Comparison of ENCODE assay signal across 11 cellular contexts in genomic region chr14:100030441-100031153, GRCh38. TPM values are rescaled to one million over a fixed set of nuclear protein-coding genes. Genes with fewer than 3 reads are reported as not detected.
DNase-seq lines count a peak whose midpoint lies in the region; ATAC-seq, FAIRE-seq and TF ChIP-seq lines count a peak whose summit lies in the region.
"Had no signal": no experiment of that assay in that cellular context is flagged by ENCODE, and none has a peak within 500 bp of the region (broad histone marks: within the 10 kb centered on the region; RNA-seq: fewer than 3 reads in every experiment).

No MANE protein-coding gene starts in this region.

- CTCF ChIA-PET in CD4-positive, alpha-beta memory T cell (lab: Charles Lee; ENCODE audit: partially characterized antibody): interaction anchor here (0.7 kb wide), 1 partner anchor 166 kb away, joined by 3 read pairs; no protein-coding TSS in a partner anchor

- TF ChIP-seq POLR2A in uterus (IDR thresholded peaks at IDR 0.05): no peak

- no peak for DNase-seq in Right ventricle myocardium inferior (ENCODE audit: missing footprints)
- DNase-seq in cardiac septum (ENCODE audit: low spot score): no peak
- peak; percentile 92 for DNase-seq in bronchial epithelial cell (ENCODE audit: low read depth)
- DNase-seq in kidney tubule cell (ENCODE audit: low spot score): peak; percentile 84
- DNase-seq in uterus: peak in 1 of 2 donors; percentile 25
- no peak for DNase-seq in stimulated activated CD4-positive, alpha-beta T cell treated with anti-CD3 and anti-CD28 coated beads, Interleukin-12 subunit alpha, Interleukin-12 subunit beta, amount 100 ng/mL, for 4 hours
- DNase-seq in NCI-H2171 treated with DMSO at 0.1 percent for 48 hours (lab: John Stamatoyannopoulos, UW): no peak
- no peak for DNase-seq in CD4-positive, alpha-beta memory T cell
- DNase-seq: 8988T, NCI-H345 had no signal

- peak; percentile 73 for ATAC-seq in Right ventricle myocardium inferior

- POLR2A ChIA-PET in CD4-positive, alpha-beta memory T cell (lab: Charles Lee; ENCODE audit: partially characterized antibody): no interaction called here

- H3K4me1 ChIP-seq in uterus: peaks cover 0 to 13% of the 10 kb centered on the region in 2 donors
- no peaks in the 10 kb centered on the region for H3K4me1 ChIP-seq in CD4-positive, alpha-beta memory T cell (ENCODE audit: insufficient read depth, low read length)

- H3K36me3 ChIP-seq in bronchial epithelial cell (ENCODE audit: control insufficient read depth, insufficient read depth, low read length) (no peaks in the 10 kb centered on the region), uterus (no peaks in the 10 kb centered on the region)
- H3K36me3 ChIP-seq in CD4-positive, alpha-beta memory T cell (ENCODE audit: insufficient read depth, low read length): no peaks in the 10 kb centered on the region

- H3K9me3 Mint-ChIP-seq in CD4-positive, alpha-beta memory T cell: no peaks in the 10 kb centered on the region

- TF ChIP-seq CTCF in bronchial epithelial cell (IDR thresholded peaks at IDR 0.05; ENCODE audit: insufficient read depth, low read length, severe bottlenecking): no peak
- TF ChIP-seq CTCF in uterus (IDR thresholded peaks at IDR 0.05): no peak

- no peaks in the 10 kb centered on the region for H3K27me3 ChIP-seq in bronchial epithelial cell (ENCODE audit: control insufficient read depth, insufficient read depth, low read length)
- H3K27me3 ChIP-seq in uterus: no peaks in the 10 kb centered on the region
- H3K27me3 ChIP-seq in CD4-positive, alpha-beta memory T cell (ENCODE audit: insufficient read depth, low read length): no peaks in the 10 kb centered on the region

- H3K9me3 ChIP-seq in uterus: no peaks in the 10 kb centered on the region
- H3K9me3 ChIP-seq in CD4-positive, alpha-beta memory T cell (ENCODE audit: control insufficient read depth in 1 of 2, low read length in 2 of 2): no peaks in the 10 kb centered on the region

- H3K27me3 Mint-ChIP-seq in CD4-positive, alpha-beta memory T cell: peaks cover 2 to 3% of the 10 kb centered on the region in 2 donors

- H3K4me1 Mint-ChIP-seq in CD4-positive, alpha-beta memory T cell: peaks cover 0 to 4% (median 0%) of the 10 kb centered on the region in 4 donors

- no peak overlapping the region for H3K27ac Mint-ChIP-seq in CD4-positive, alpha-beta memory T cell

- peak overlapping the region; percentile 69 to 73 for H3K27ac ChIP-seq in uterus
- H3K27ac ChIP-seq in CD4-positive, alpha-beta memory T cell (ENCODE audit: low read depth, low read length): no peak overlapping the region
- H3K27ac ChIP-seq: HL-60 had no signal

- H3K4me3 Mint-ChIP-seq in CD4-positive, alpha-beta memory T cell: no peak overlapping the region

- peak; percentile 77 for FAIRE-seq in bronchial epithelial cell (lab: Jason Lieb, UNC)

- H3K36me3 Mint-ChIP-seq in CD4-positive, alpha-beta memory T cell: no peaks in the 10 kb centered on the region

- intact Hi-C loops in Right ventricle myocardium inferior (cut with DNase I) (no loop called here), cardiac septum (cut with DNase I) (no loop called here), uterus (cut with DNase I; ENCODE audit: low total_unique reads) (no loop called here)
- intact Hi-C loops in CD4-positive, alpha-beta memory T cell (cut with micrococcal nuclease): no loop called here

- H3K4me3 ChIP-seq in bronchial epithelial cell (ENCODE audit: low read depth, low read length) (no peak overlapping the region), uterus (no peak overlapping the region)
- H3K4me3 ChIP-seq in CD4-positive, alpha-beta memory T cell (ENCODE audit: low read length in 2 of 2): no peak overlapping the region

RNA-seq across cellular contexts. Expression of gene EVL, which starts 34.6 kb away (rescaled TPM):
- total RNA-seq in Right ventricle myocardium inferior (41.8 TPM), cardiac septum (46.3 TPM), bronchial epithelial cell (6.1 and 6.4 TPM in 2 replicates), uterus (100 to 1,000 TPM in 1 of 4 donors, 10 to 100 TPM in 3; 22.1 to 133 (median 67.5) TPM)
- total RNA-seq in CD4-positive, alpha-beta memory T cell: 1,000 to 10,000 TPM; 1,287 to 1,352 TPM
- polyA plus RNA-seq in CD4-positive, alpha-beta memory T cell: 100 to 1,000 TPM in 1 of 2 donors, 10 to 100 TPM in 1; 81.8 to 147 TPM

Comparison
In these comparisons a context has a peak if more than half of its experiments do, and no peak if none do; other contexts are left out.
1. DNase-seq: peak in bronchial epithelial cell (single experiment) and kidney tubule cell (single experiment); none in Right ventricle myocardium inferior (single experiment), cardiac septum (single experiment), stimulated activated CD4-positive, alpha-beta T cell treated with anti-CD3 and anti-CD28 coated beads, Interleukin-12 subunit alpha, Interleukin-12 subunit beta, amount 100 ng/mL, for 4 hours (single experiment), NCI-H2171 treated with DMSO at 0.1 percent for 48 hours (single experiment) and CD4-positive, alpha-beta memory T cell (0 of 5).
2. RNA of gene EVL, which starts 34.6 kb away (total RNA-seq): 1,287 to 1,352 TPM in CD4-positive, alpha-beta memory T cell; 22.1 to 133 TPM in uterus, 46.3 TPM in cardiac septum (single experiment), 41.8 TPM in Right ventricle myocardium inferior (single experiment) and 6.1 to 6.4 TPM in bronchial epithelial cell; every median in the first group is over 4 times any median in the second.